8 cellular contexts compared by ENCODE assay signal in the genomic region with DNA sequence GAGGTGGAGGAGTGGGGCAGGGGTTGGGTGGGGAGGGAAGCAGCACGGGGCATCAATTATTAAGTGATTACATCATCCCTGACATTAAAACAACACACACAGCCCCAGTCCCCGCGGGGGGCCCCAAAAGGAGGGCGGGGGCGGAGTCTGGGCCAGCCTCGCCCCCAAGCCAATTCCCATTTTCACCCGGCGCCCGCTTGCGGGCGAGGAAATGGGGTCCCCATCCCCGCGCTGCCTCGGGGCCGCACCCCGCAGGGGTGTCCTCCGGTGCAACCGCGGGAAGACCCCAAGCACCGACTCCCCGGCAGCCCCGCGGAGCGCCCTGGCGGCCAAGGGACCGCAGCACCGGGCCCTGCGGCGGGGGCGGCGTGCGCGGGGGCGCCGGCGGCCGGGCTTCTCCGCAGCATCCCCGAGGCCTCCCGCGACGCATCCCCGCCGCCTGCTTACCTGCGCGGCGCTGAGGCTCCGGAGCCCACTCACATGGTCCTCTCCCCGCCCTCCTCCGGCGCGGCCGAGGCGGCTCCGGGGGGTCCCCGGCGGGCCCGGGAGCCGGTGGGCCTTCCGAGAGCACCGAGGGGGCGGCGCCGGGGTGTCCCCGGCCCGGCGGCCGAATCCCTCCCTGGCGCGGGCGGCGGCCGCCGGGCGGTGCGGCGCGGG. TPM values are rescaled to one million over a fixed set of nuclear protein-coding genes. Genes with fewer than 3 reads are reported as not detected.
DNase-seq lines count a peak whose midpoint lies in the region; ATAC-seq and TF ChIP-seq lines count a peak whose summit lies in the region.

No MANE protein-coding gene starts in this region.

- H3K4me1 ChIP-seq in tibial artery: peaks cover 0 to 20% (median 12%) of the 10 kb centered on the region in 4 donors

- TF ChIP-seq CTCF in foreskin fibroblast (IDR thresholded peaks at IDR 0.05; ENCODE audit: low read depth, low read length) (no peak), tibial artery (IDR thresholded peaks at IDR 0.05) (peak in 1 of 2 experiments; percentile 10)

- no peaks in the 10 kb centered on the region for H3K9me3 Mint-ChIP-seq in activated T-helper 1 cell treated with anti-CD3 and anti-CD28 coated beads, Interleukin-12 subunit alpha, Interleukin-12 subunit beta, Interleukin-2, Interleukin-4 antibody, amounts not matched to agents 30 ng/mL and 10 ng/mL and 1 ng/mL, durations not matched to agents 14 hours and 24 hours and 36 hours

- peaks cover 0 to 3% of the 10 kb centered on the region in 2 donors for H3K27me3 ChIP-seq in tibial artery

- ATAC-seq in GM18498 (IDR thresholded peaks at IDR 0.05; ENCODE audit: unreplicated experiment) (peak; percentile 23), HG02763 (IDR thresholded peaks at IDR 0.05; ENCODE audit: unreplicated experiment) (peak; percentile 11)

- H3K27me3 Mint-ChIP-seq in activated T-helper 1 cell treated with anti-CD3 and anti-CD28 coated beads, Interleukin-12 subunit alpha, Interleukin-12 subunit beta, Interleukin-2, Interleukin-4 antibody, amounts not matched to agents 30 ng/mL and 10 ng/mL and 1 ng/mL, durations not matched to agents 14 hours and 24 hours and 36 hours (ENCODE audit: insufficient read depth): peaks cover 6% of the 10 kb centered on the region

- H3K27ac ChIP-seq in tibial artery: peak overlapping the region; percentile 65 to 69

- peak overlapping the region; percentile 94 for H3K27ac Mint-ChIP-seq in activated T-helper 1 cell treated with anti-CD3 and anti-CD28 coated beads, Interleukin-12 subunit alpha, Interleukin-12 subunit beta, Interleukin-2, Interleukin-4 antibody, amounts not matched to agents 30 ng/mL and 10 ng/mL and 1 ng/mL, durations not matched to agents 14 hours and 24 hours and 36 hours

- peak overlapping the region; percentile 61 to 87 for H3K4me3 ChIP-seq in foreskin fibroblast (ENCODE audit: low read depth in 1 of 2, low read length in 2 of 2)
- peak overlapping the region; percentile 67 to 80 for H3K4me3 ChIP-seq in tibial artery

- no peaks in the 10 kb centered on the region for H3K36me3 ChIP-seq in tibial artery

- peaks cover 52% of the 10 kb centered on the region for H3K4me1 Mint-ChIP-seq in activated T-helper 1 cell treated with anti-CD3 and anti-CD28 coated beads, Interleukin-12 subunit alpha, Interleukin-12 subunit beta, Interleukin-2, Interleukin-4 antibody, amounts not matched to agents 30 ng/mL and 10 ng/mL and 1 ng/mL, durations not matched to agents 14 hours and 24 hours and 36 hours (ENCODE audit: low read depth)

- intact Hi-C loops in activated T-helper 1 cell treated with anti-CD3 and anti-CD28 coated beads, Interleukin-12 subunit alpha, Interleukin-12 subunit beta, Interleukin-2, Interleukin-4 antibody, amounts not matched to agents 30 ng/mL and 10 ng/mL and 1 ng/mL, durations not matched to agents 14 hours and 24 hours and 36 hours (cut with micrococcal nuclease): loop anchor here (1.0 to 5.0 kb wide), 10 partner anchors 34 to 1058 kb away; a partner anchor contains a TSS
- intact Hi-C loops in tibial artery (cut with DNase I; ENCODE audit: low total_unique reads): loop anchor here (5.0 to 10.0 kb wide), 3 partner anchors 122 to 170 kb away; no protein-coding TSS in a partner anchor

- peak overlapping the region; percentile 99 for H3K4me3 Mint-ChIP-seq in activated T-helper 1 cell treated with anti-CD3 and anti-CD28 coated beads, Interleukin-12 subunit alpha, Interleukin-12 subunit beta, Interleukin-2, Interleukin-4 antibody, amounts not matched to agents 30 ng/mL and 10 ng/mL and 1 ng/mL, durations not matched to agents 14 hours and 24 hours and 36 hours

- no peaks in the 10 kb centered on the region for H3K9me3 ChIP-seq in tibial artery

- H3K36me3 Mint-ChIP-seq in activated T-helper 1 cell treated with anti-CD3 and anti-CD28 coated beads, Interleukin-12 subunit alpha, Interleukin-12 subunit beta, Interleukin-2, Interleukin-4 antibody, amounts not matched to agents 30 ng/mL and 10 ng/mL and 1 ng/mL, durations not matched to agents 14 hours and 24 hours and 36 hours (ENCODE audit: low read depth): peaks cover 37% of the 10 kb centered on the region

- peak; percentile 67 to 68 for DNase-seq in NCI-H524 (lab: John Stamatoyannopoulos, UW)
- peak; percentile 34 for DNase-seq in activated T-helper 1 cell treated with anti-CD3 and anti-CD28 coated beads, Interleukin-12 subunit alpha, Interleukin-12 subunit beta, Interleukin-2, Interleukin-4 antibody, amounts not matched to agents 30 ng/mL and 10 ng/mL and 1 ng/mL, durations not matched to agents 14 hours and 24 hours and 36 hours (ENCODE audit: low spot score)
- DNase-seq in foreskin fibroblast: peak; percentile 37 to 80
- peak; percentile 48 for DNase-seq in occipital lobe (lab: John Stamatoyannopoulos, UW)
- DNase-seq in tibial artery: peak; percentile 67 to 69
- DNase-seq in SK-N-DZ (ENCODE audit: low spot score): no peak

RNA-seq across cellular contexts. Expression of a gene that starts 0.6 kb away (rescaled TPM):
- 347 and 355 TPM in 2 replicates for total RNA-seq in activated T-helper 1 cell treated with anti-CD3 and anti-CD28 coated beads, Interleukin-12 subunit alpha, Interleukin-12 subunit beta, Interleukin-2, Interleukin-4 antibody, amounts not matched to agents 30 ng/mL and 10 ng/mL and 1 ng/mL, durations not matched to agents 14 hours and 24 hours and 36 hours
- 246 TPM for total RNA-seq in occipital lobe
- 122 and 147 TPM in 2 replicates for polyA plus RNA-seq in SK-N-DZ (2014; cell fraction: cytosol; rRNA removed)
- polyA plus RNA-seq in SK-N-DZ (2014; cell fraction: nucleus; rRNA removed): 64.5 and 79.5 TPM in 2 replicates
